ENCODE assay signal across 10 cellular contexts in genomic region chr1:17587693-17588047, GRCh38. TPM values are rescaled to one million over a fixed set of nuclear protein-coding genes. Genes with fewer than 3 reads are reported as not detected.
DNase-seq lines count a peak whose midpoint lies in the region; TF ChIP-seq lines count a peak whose summit lies in the region.
"Had no signal": no experiment of that assay in that cellular context is flagged by ENCODE, and none has a peak within 500 bp of the region (broad histone marks: within the 10 kb centered on the region; RNA-seq: fewer than 3 reads in every experiment).

No MANE protein-coding gene starts in this region.

- DNase-seq in HFF-Myc (ENCODE audit: extremely low read depth, low read depth) = peak; percentile 94
- peak; percentile 95 for DNase-seq in islet precursor cell
- no peak for DNase-seq in stomach
- no peak for DNase-seq in NAMALWA (ENCODE audit: low spot score)
- DNase-seq in NCI-H2107 (lab: John Stamatoyannopoulos, UW) = no peak
- DNase-seq in activated T-cell treated with anti-CD3 and anti-CD28 coated beads for 4 hours = no peak
- DNase-seq in NCI-H2107 treated with DMSO at 0.1 percent for 48 hours (lab: John Stamatoyannopoulos, UW; ENCODE audit: unreplicated experiment) = no peak
- DNase-seq: activated naive CD4-positive, alpha-beta T cell treated with Interleukin-2 at 50 U/mL for 16 hours; stimulated activated naive B cell treated with anti-CD40 and anti-IgM and Interleukin-4, amounts not matched to agents 10 μg/mL and 1 μg/mL and 100 μg/mL, for 72 hours had no signal

- intact Hi-C loops in stomach (cut with DNase I; ENCODE audit: low total_unique reads) = no loop called here

- H3K4me3 ChIP-seq in HFF-Myc (replicated peaks; ENCODE audit: low read depth, low read length) (peak overlapping the region; percentile 5; the same call in 1 of the 2 replicates), stomach (no peak overlapping the region)

- H3K9me3 ChIP-seq in stomach = no peaks in the 10 kb centered on the region

- no peaks in the 10 kb centered on the region for H3K9me3 Mint-ChIP-seq in brain
- H3K9me3 Mint-ChIP-seq: stimulated activated naive B cell treated with anti-CD40 and anti-IgM and Interleukin-4, amounts not matched to agents 10 μg/mL and 1 μg/mL and 100 μg/mL, for 72 hours had no signal

- TF ChIP-seq POLR2A in stomach (IDR thresholded peaks at IDR 0.05) = no peak

- H3K27ac ChIP-seq in stomach = peak overlapping the region; percentile 9 to 82 (median 76)

- TF ChIP-seq CTCF in HFF-Myc (IDR thresholded peaks at IDR 0.05; ENCODE audit: low read depth, low read length, missing control alignments) (no peak), brain (conservative IDR thresholded peaks at IDR 0.05) (no peak), stomach (IDR thresholded peaks at IDR 0.05) (no peak)

- H3K4me1 ChIP-seq in stomach = peaks cover 37 to 69% (median 52%) of the 10 kb centered on the region in 4 donors

- H3K36me3 ChIP-seq in stomach = peaks cover 0 to 30% (median 23%) of the 10 kb centered on the region in 4 donors

- H3K27me3 ChIP-seq in stomach = no peaks in the 10 kb centered on the region

- peaks cover 52% of the 10 kb centered on the region for H3K4me1 Mint-ChIP-seq in brain
- H3K4me1 Mint-ChIP-seq: stimulated activated naive B cell treated with anti-CD40 and anti-IgM and Interleukin-4, amounts not matched to agents 10 μg/mL and 1 μg/mL and 100 μg/mL, for 72 hours had no signal

- WGBS in stomach, 5 donors = 57 to 70% (median 66%) methylated on average over 3 of the region's 3 CpGs

- peaks cover 2% of the 10 kb centered on the region for H3K27me3 Mint-ChIP-seq in brain

- H3K27ac Mint-ChIP-seq in brain = peak overlapping the region in 3 of 5 experiments; percentile 72 to 94 (median 81)
- H3K27ac Mint-ChIP-seq: stimulated activated naive B cell treated with anti-CD40 and anti-IgM and Interleukin-4, amounts not matched to agents 10 μg/mL and 1 μg/mL and 100 μg/mL, for 72 hours had no signal

- H3K36me3 Mint-ChIP-seq in brain = peaks cover 33% of the 10 kb centered on the region
- H3K36me3 Mint-ChIP-seq: stimulated activated naive B cell treated with anti-CD40 and anti-IgM and Interleukin-4, amounts not matched to agents 10 μg/mL and 1 μg/mL and 100 μg/mL, for 72 hours had no signal

- no peak overlapping the region for H3K4me3 Mint-ChIP-seq in brain
- H3K4me3 Mint-ChIP-seq: stimulated activated naive B cell treated with anti-CD40 and anti-IgM and Interleukin-4, amounts not matched to agents 10 μg/mL and 1 μg/mL and 100 μg/mL, for 72 hours had no signal

- no peak for TF ChIP-seq EP300 in stomach (IDR thresholded peaks at IDR 0.05)

RNA-seq across cellular contexts. Expression of gene ARHGEF10L, which starts 48.2 kb away (rescaled TPM):
- 16.2 TPM for polyA plus RNA-seq in brain (ENCODE audit: insufficient read depth, low read depth, low replicate concordance)
- total RNA-seq in stomach = 100 to 1,000 TPM in 2 of 5 donors, 10 to 100 TPM in 3; 24.2 to 329 (median 75.4) TPM
- polyA plus RNA-seq in stomach = 10 to 100 TPM; 15.4 to 49.2 (median 22.5) TPM

Comparison
In these comparisons a context has a peak if more than half of its experiments do, and no peak if none do; other contexts are left out.
1. DNase-seq: peak in HFF-Myc (single experiment) and islet precursor cell (single experiment); none in stomach (single experiment), NAMALWA (single experiment), NCI-H2107 (single experiment), activated T-cell treated with anti-CD3 and anti-CD28 coated beads for 4 hours (single experiment) and NCI-H2107 treated with DMSO at 0.1 percent for 48 hours (single experiment).